17 cellular contexts compared by ENCODE assay signal in genomic region chrX:147737690-147738089, GRCh38.
DNase-seq lines count a peak whose midpoint lies in the region; ATAC-seq lines count a peak whose summit lies in the region.
"Had no signal": no experiment of that assay in that cellular context is flagged by ENCODE, and none has a peak within 500 bp of the region (broad histone marks: within the 10 kb centered on the region; RNA-seq: fewer than 3 reads in every experiment).

No MANE protein-coding gene starts in this region.

- H3K4me1 Mint-ChIP-seq in activated T-cell treated with anti-CD3 and anti-CD28 coated beads, Interleukin-2, amount 50 U/mL, for 4 hours (ENCODE audit: low read depth), result peaks cover 9% of the 10 kb centered on the region
- peaks cover 33% of the 10 kb centered on the region for H3K4me1 Mint-ChIP-seq in activated T-helper 1 cell treated with anti-CD3 and anti-CD28 coated beads, Interleukin-12 subunit alpha, Interleukin-12 subunit beta, Interleukin-2, Interleukin-4 antibody, amounts not matched to agents 30 ng/mL and 10 ng/mL and 1 ng/mL, durations not matched to agents 14 hours and 24 hours and 36 hours (ENCODE audit: low read depth)
- peaks cover 9% of the 10 kb centered on the region for H3K4me1 Mint-ChIP-seq in stimulated activated effector memory CD8-positive, alpha-beta T cell treated with anti-CD3 and anti-CD28 coated beads, Interleukin-12 subunit alpha, Interleukin-12 subunit beta, amount 100 ng/mL, for 72 hours

- H3K36me3 Mint-ChIP-seq in activated T-cell treated with anti-CD3 and anti-CD28 coated beads, Interleukin-2, amount 50 U/mL, for 4 hours (ENCODE audit: insufficient read depth), result no peaks in the 10 kb centered on the region
- peaks cover 2% of the 10 kb centered on the region for H3K36me3 Mint-ChIP-seq in activated T-helper 1 cell treated with anti-CD3 and anti-CD28 coated beads, Interleukin-12 subunit alpha, Interleukin-12 subunit beta, Interleukin-2, Interleukin-4 antibody, amounts not matched to agents 30 ng/mL and 10 ng/mL and 1 ng/mL, durations not matched to agents 14 hours and 24 hours and 36 hours (ENCODE audit: low read depth)
- no peaks in the 10 kb centered on the region for H3K36me3 Mint-ChIP-seq in stimulated activated effector memory CD8-positive, alpha-beta T cell treated with anti-CD3 and anti-CD28 coated beads, Interleukin-12 subunit alpha, Interleukin-12 subunit beta, amount 100 ng/mL, for 72 hours

- DNase-seq in activated T-cell treated with anti-CD3 and anti-CD28 coated beads, Interleukin-2, amount 50 U/mL, for 4 hours, result no peak
- DNase-seq in activated T-cell treated with anti-CD3 and anti-CD28 coated beads for 4 hours, result no peak
- DNase-seq in Jurkat, Clone E6-1 (ENCODE audit: low read depth, low spot score), result peak; percentile 35
- no peak for DNase-seq in activated T-helper 1 cell treated with anti-CD3 and anti-CD28 coated beads, Interleukin-12 subunit alpha, Interleukin-12 subunit beta, Interleukin-2, Interleukin-4 antibody, amounts not matched to agents 30 ng/mL and 10 ng/mL and 1 ng/mL, durations not matched to agents 14 hours and 24 hours and 36 hours (ENCODE audit: low spot score)
- DNase-seq in stimulated activated effector memory CD8-positive, alpha-beta T cell treated with anti-CD3 and anti-CD28 coated beads, Interleukin-12 subunit alpha, Interleukin-12 subunit beta, amount 100 ng/mL, for 72 hours (ENCODE audit: low spot score in 2 of 2), result no peak
- DNase-seq in NCI-H2227 treated with DMSO at 0.1 percent for 48 hours (lab: John Stamatoyannopoulos, UW), result no peak
- no peak for DNase-seq in NCI-H526 (lab: John Stamatoyannopoulos, UW)
- no peak for DNase-seq in AG08395 (ENCODE audit: low spot score)
- DNase-seq: ACHN, DMS 273 treated with DMSO at 0.1 percent for 48 hours, H9, NCI-H1092 treated with DMSO at 0.1 percent for 48 hours, NCI-H1694 treated with DMSO at 0.1 percent for 48 hours, NCI-H446, NCI-H748 treated with DMSO at 0.1 percent for 48 hours had no signal

- H3K27me3 Mint-ChIP-seq in activated T-cell treated with anti-CD3 and anti-CD28 coated beads, Interleukin-2, amount 50 U/mL, for 4 hours (ENCODE audit: low read depth), result no peaks in the 10 kb centered on the region
- no peaks in the 10 kb centered on the region for H3K27me3 Mint-ChIP-seq in activated T-helper 1 cell treated with anti-CD3 and anti-CD28 coated beads, Interleukin-12 subunit alpha, Interleukin-12 subunit beta, Interleukin-2, Interleukin-4 antibody, amounts not matched to agents 30 ng/mL and 10 ng/mL and 1 ng/mL, durations not matched to agents 14 hours and 24 hours and 36 hours (ENCODE audit: insufficient read depth)

- H3K9me3 Mint-ChIP-seq in activated T-cell treated with anti-CD3 and anti-CD28 coated beads, Interleukin-2, amount 50 U/mL, for 4 hours, result no peaks in the 10 kb centered on the region
- no peaks in the 10 kb centered on the region for H3K9me3 Mint-ChIP-seq in activated T-helper 1 cell treated with anti-CD3 and anti-CD28 coated beads, Interleukin-12 subunit alpha, Interleukin-12 subunit beta, Interleukin-2, Interleukin-4 antibody, amounts not matched to agents 30 ng/mL and 10 ng/mL and 1 ng/mL, durations not matched to agents 14 hours and 24 hours and 36 hours
- H3K9me3 Mint-ChIP-seq in stimulated activated effector memory CD8-positive, alpha-beta T cell treated with anti-CD3 and anti-CD28 coated beads, Interleukin-12 subunit alpha, Interleukin-12 subunit beta, amount 100 ng/mL, for 72 hours, result no peaks in the 10 kb centered on the region

- no peak overlapping the region for H3K4me3 Mint-ChIP-seq in activated T-cell treated with anti-CD3 and anti-CD28 coated beads, Interleukin-2, amount 50 U/mL, for 4 hours
- peak overlapping the region; percentile 40 for H3K4me3 Mint-ChIP-seq in activated T-helper 1 cell treated with anti-CD3 and anti-CD28 coated beads, Interleukin-12 subunit alpha, Interleukin-12 subunit beta, Interleukin-2, Interleukin-4 antibody, amounts not matched to agents 30 ng/mL and 10 ng/mL and 1 ng/mL, durations not matched to agents 14 hours and 24 hours and 36 hours
- peak overlapping the region; percentile 8 for H3K4me3 Mint-ChIP-seq in stimulated activated effector memory CD8-positive, alpha-beta T cell treated with anti-CD3 and anti-CD28 coated beads, Interleukin-12 subunit alpha, Interleukin-12 subunit beta, amount 100 ng/mL, for 72 hours
- H3K4me3 Mint-ChIP-seq: H9 had no signal

- peak; percentile 10 to 48 for ATAC-seq in activated T-cell treated with anti-CD3 and anti-CD28 coated beads, Interleukin-2, amount 50 U/mL, for 4 hours
- no peak for ATAC-seq in stimulated activated effector memory CD8-positive, alpha-beta T cell treated with anti-CD3 and anti-CD28 coated beads, Interleukin-12 subunit alpha, Interleukin-12 subunit beta, amount 100 ng/mL, for 72 hours
- ATAC-seq: Right ventricle myocardium inferior had no signal

- no peak overlapping the region for H3K4me3 ChIP-seq in Jurkat, Clone E6-1 (ENCODE audit: low read length)
- H3K4me3 ChIP-seq: SK-N-MC had no signal

- H3K27ac Mint-ChIP-seq in activated T-helper 1 cell treated with anti-CD3 and anti-CD28 coated beads, Interleukin-12 subunit alpha, Interleukin-12 subunit beta, Interleukin-2, Interleukin-4 antibody, amounts not matched to agents 30 ng/mL and 10 ng/mL and 1 ng/mL, durations not matched to agents 14 hours and 24 hours and 36 hours, result peak overlapping the region; percentile 84
- H3K27ac Mint-ChIP-seq in stimulated activated effector memory CD8-positive, alpha-beta T cell treated with anti-CD3 and anti-CD28 coated beads, Interleukin-12 subunit alpha, Interleukin-12 subunit beta, amount 100 ng/mL, for 72 hours, result no peak overlapping the region
- H3K27ac Mint-ChIP-seq: H9 had no signal

- intact Hi-C loops in activated T-helper 1 cell treated with anti-CD3 and anti-CD28 coated beads, Interleukin-12 subunit alpha, Interleukin-12 subunit beta, Interleukin-2, Interleukin-4 antibody, amounts not matched to agents 30 ng/mL and 10 ng/mL and 1 ng/mL, durations not matched to agents 14 hours and 24 hours and 36 hours (cut with micrococcal nuclease), result loop anchor here (1.0 to 5.0 kb wide), 3 partner anchors 26 to 174 kb away; partner anchors contain the start of gene FMR1
